ENCODE assay signal across 34 cellular contexts in the genomic region with DNA sequence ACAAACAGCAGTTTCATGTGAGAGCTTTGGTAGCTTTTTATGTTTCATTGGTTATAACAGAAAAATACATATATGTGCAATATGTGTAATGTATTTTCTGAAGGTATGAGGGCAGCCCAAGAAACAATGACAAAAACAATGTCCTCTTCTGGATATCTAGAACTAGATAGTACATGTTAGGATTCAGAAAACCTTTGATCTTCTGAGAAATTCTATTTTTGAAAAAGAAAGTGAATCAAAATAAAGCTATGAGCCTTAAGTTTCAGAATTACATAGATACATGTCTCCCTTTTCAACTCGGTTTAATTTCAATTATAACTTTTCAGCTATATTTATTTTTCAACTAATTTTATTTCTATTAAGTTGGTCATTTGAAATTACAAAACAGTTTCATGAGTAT.
A peak's percentile ranks its signal among the peaks of the same experiment; 100 is the strongest.
DNase-seq lines count a peak whose midpoint lies in the region; ATAC-seq, FAIRE-seq and TF ChIP-seq lines count a peak whose summit lies in the region.
"Had no signal": no experiment of that assay in that cellular context is flagged by ENCODE, and none has a peak within 500 bp of the region (broad histone marks: within the 10 kb centered on the region; RNA-seq: fewer than 3 reads in every experiment).

No MANE protein-coding gene starts in this region.

- peaks cover 13% of the 10 kb centered on the region for H3K4me1 Mint-ChIP-seq in glutamatergic neuron (ENCODE audit: low read depth, unreplicated experiment)

- SMC1A ChIA-PET in GM12878 (lab: Charles Lee; ENCODE audit: uncharacterized antibody, unreplicated experiment): interaction anchor here (0.7 to 2.6 kb wide), 20 partner anchors 11 to 751 kb away, joined by 3 to 12 read pairs (median 4); no protein-coding TSS in a partner anchor

- RAD21 ChIA-PET in GM12878 (lab: Charles Lee; ENCODE audit: unreplicated experiment): interaction anchor here (0.7 to 2.0 kb wide), 13 partner anchors 12 to 751 kb away, joined by 3 to 13 read pairs (median 4); no protein-coding TSS in a partner anchor

- POLR2A ChIA-PET in GM12878 (lab: Charles Lee): interaction anchor here (0.7 to 1.8 kb wide), 3 partner anchors 62 to 174 kb away, joined by 3 to 5 read pairs (median 4); no protein-coding TSS in a partner anchor

- H3K79me2 ChIP-seq in GM12878 (ENCODE audit: control insufficient read depth, insufficient read depth, low read length) (no peaks in the 10 kb centered on the region), trophoblast cell (ENCODE audit: control insufficient read depth, insufficient read depth, low read length, poor library complexity) (no peaks in the 10 kb centered on the region)

- H2BK12ac ChIP-seq in trophoblast cell (ENCODE audit: low read length): no peak overlapping the region

- peak; percentile 46 for ATAC-seq in GM21360 (IDR thresholded peaks at IDR 0.05; ENCODE audit: unreplicated experiment)
- ATAC-seq in HG03066 (IDR thresholded peaks at IDR 0.05; ENCODE audit: low read depth, unreplicated experiment): peak; percentile 43
- ATAC-seq in GM12878: peak; percentile 53
- ATAC-seq: activated CD4-positive, CD25-positive, alpha-beta regulatory T cell treated with anti-CD3 and anti-CD28 coated beads, Interleukin-2, amount 50 U/mL, for 24 hours; body of pancreas; gastrocnemius medialis; HCT116; HepG2; lower lobe of right lung; stimulated activated naive CD8-positive, alpha-beta T cell treated with anti-CD3 and anti-CD28 coated beads, Interleukin-15, amount 100 ng/mL, for 72 hours had no signal

- no peak overlapping the region for H2BK5ac ChIP-seq in trophoblast cell (ENCODE audit: low read depth, low read length, poor library complexity)

- TF ChIP-seq EP300 in GM12878 (IDR thresholded peaks at IDR 0.05; ENCODE audit: borderline replicate concordance in 1 of 2, control insufficient read depth in 1 of 2, low read depth in 2 of 2, low read length in 2 of 2) (no peak), esophagus muscularis mucosa (IDR thresholded peaks at IDR 0.05) (no peak)

- H3K9me3 ChIP-seq in GM12878 (replicated peaks; ENCODE audit: control insufficient read depth, insufficient read depth, low read length): no peaks in the 10 kb centered on the region
- H3K9me3 ChIP-seq in esophagus muscularis mucosa: no peaks in the 10 kb centered on the region
- no peaks in the 10 kb centered on the region for H3K9me3 ChIP-seq in trophoblast cell (ENCODE audit: insufficient read depth, low read depth, low read length)
- H3K9me3 ChIP-seq: body of pancreas, gastrocnemius medialis, lower lobe of right lung, right atrium auricular region, SK-N-SH, uterus had no signal

- H3K4me3 ChIP-seq in GM12878 (no peak overlapping the region), esophagus muscularis mucosa (no peak overlapping the region), trophoblast cell (ENCODE audit: low read depth, low read length) (no peak overlapping the region)
- H3K4me3 ChIP-seq: body of pancreas, gastrocnemius medialis, lower lobe of right lung, PC-9, right atrium auricular region, smooth muscle cell, uterus had no signal

- H3K14ac ChIP-seq in trophoblast cell (ENCODE audit: low read length): no peak overlapping the region

- H3K79me1 ChIP-seq in trophoblast cell (ENCODE audit: low read length): no peaks in the 10 kb centered on the region

- H3K9me3 Mint-ChIP-seq in glutamatergic neuron (ENCODE audit: unreplicated experiment): no peaks in the 10 kb centered on the region
- H3K9me3 Mint-ChIP-seq: activated naive CD4-positive, alpha-beta T cell treated with anti-CD3 and anti-CD28 coated beads, Interleukin-2, amount 10 ng/mL, durations not matched to agents 7 days and 5 days; CD4-positive, alpha-beta T cell; central memory CD8-positive, alpha-beta T cell; stimulated activated naive CD8-positive, alpha-beta T cell treated with anti-CD3 and anti-CD28 coated beads, Interleukin-15, amount 100 ng/mL, for 72 hours; T-helper 1 cell treated with Interleukin-12 subunit alpha and Interleukin-12 subunit beta and Interleukin-4 antibody, amounts not matched to agents 30 μg/mL and 1 μg/mL, for 36 hours had no signal

- H3K4me2 ChIP-seq in GM12878 (ENCODE audit: control insufficient read depth, insufficient read depth) (0 out of 2 replicates have a peak overlapping the region, but pooled peaks have one; percentile 7), trophoblast cell (ENCODE audit: low read length) (no peak overlapping the region)
- H3K4me2 ChIP-seq: PC-9, SK-N-SH, smooth muscle cell had no signal

- no peak overlapping the region for H4K8ac ChIP-seq in trophoblast cell (ENCODE audit: low read depth, low read length)

- H3K4me1 ChIP-seq in GM12878 (ENCODE audit: control insufficient read depth, insufficient read depth, low read length): peaks cover 13% of the 10 kb centered on the region
- no peaks in the 10 kb centered on the region for H3K4me1 ChIP-seq in esophagus muscularis mucosa
- H3K4me1 ChIP-seq in trophoblast cell (ENCODE audit: control insufficient read depth in 1 of 2, insufficient read depth in 2 of 2, low read length in 2 of 2): no peaks in the 10 kb centered on the region
- H3K4me1 ChIP-seq: body of pancreas, gastrocnemius medialis, lower lobe of right lung, right atrium auricular region, uterus had no signal

- H4K91ac ChIP-seq in trophoblast cell (ENCODE audit: low read depth, low read length): no peak overlapping the region

- intact Hi-C loops in GM12878 (cut with micrococcal nuclease; ENCODE audit: unreplicated experiment) (loop anchor here (5.0 to 10.0 kb wide), 6 partner anchors 106 to 659 kb away; no protein-coding TSS in a partner anchor), esophagus muscularis mucosa (cut with DNase I) (loop anchor here (10.0 kb wide), 2 partner anchors 569 to 749 kb away; no protein-coding TSS in a partner anchor)

- WGBS in GM12878 (ENCODE audit: insufficient coverage, insufficient replicate concordance, low lambda C conversion rate, missing lambda C conversion rate): 0% methylated on average over 1 of the region's 1 CpG
- WGBS in esophagus muscularis mucosa: 46% methylated on average over 1 of the region's 1 CpG
- WGBS in trophoblast cell (ENCODE audit: extremely low coverage, insufficient coverage, insufficient read length): no CpG with 5 or more reads among the region's 1 CpG

- H3K36me3 ChIP-seq in GM12878 (ENCODE audit: control insufficient read depth in 2 of 2, insufficient read depth in 2 of 2, low read length in 1 of 2): no peaks in the 10 kb centered on the region
- H3K36me3 ChIP-seq in esophagus muscularis mucosa: no peaks in the 10 kb centered on the region
- H3K36me3 ChIP-seq in trophoblast cell (ENCODE audit: control insufficient read depth in 1 of 2, insufficient read depth in 2 of 2, low read length in 2 of 2): no peaks in the 10 kb centered on the region
- H3K36me3 ChIP-seq: gastrocnemius medialis, lower lobe of right lung, right atrium auricular region, uterus had no signal

- BruUV-seq in GM12878 (replicated peaks; lab: Mats Ljungman, UMichigan): no TSS peak

- CTCF ChIA-PET in GM12878 (lab: Yijun Ruan, JAX): interaction anchor here (1.0 to 15.2 kb wide), 8 partner anchors 11 to 751 kb away, joined by 3 to 173 read pairs (median 6); no protein-coding TSS in a partner anchor

- no peaks in the 10 kb centered on the region for H3K27me3 ChIP-seq in GM12878 (replicated peaks in 1 of 2; ENCODE audit: control insufficient read depth in 2 of 2, insufficient read depth in 2 of 2, low read length in 1 of 2)
- H3K27me3 ChIP-seq in esophagus muscularis mucosa: no peaks in the 10 kb centered on the region
- H3K27me3 ChIP-seq in trophoblast cell (ENCODE audit: insufficient read depth, low read length): no peaks in the 10 kb centered on the region
- H3K27me3 ChIP-seq: body of pancreas, gastrocnemius medialis, right atrium auricular region, uterus had no signal

- H4K20me1 ChIP-seq in GM12878 (ENCODE audit: control insufficient read depth, insufficient read depth): no peaks in the 10 kb centered on the region; the same call in 1 of the 2 replicates

- DNase-seq in GM13977 (ENCODE audit: low spot score) (peak; percentile 13), GM12878 (ENCODE audit: low read depth, low spot score) (no peak), esophagus muscularis mucosa (ENCODE audit: extremely low spot score) (no peak), NCI-H1417 treated with DMSO at 0.1 percent for 48 hours (lab: John Stamatoyannopoulos, UW) (no peak), glutamatergic neuron (no peak), trophoblast cell (no peak)
- DNase-seq: activated CD4-positive, alpha-beta T cell treated with anti-CD3 and anti-CD28 coated beads, Interleukin-2, amount 50 U/mL, for 48 hours; activated naive CD4-positive, alpha-beta T cell treated with anti-CD3 and anti-CD28 coated beads, Interleukin-2, amount 10 ng/mL, durations not matched to agents 7 days and 5 days; body of pancreas; CD4-positive, alpha-beta T cell; dermis blood vessel endothelial cell; gastrocnemius medialis; lower lobe of right lung; midbrain; naive B cell; NCI-H1417; NCI-H2081; NCI-H2227 treated with DMSO at 0.1 percent for 48 hours; NCI-H526 treated with DMSO at 0.1 percent for 48 hours; PC-9; posterior cingulate gyrus; SK-N-SH; stimulated activated CD4-positive, alpha-beta T cell treated with anti-CD3 and anti-CD28 coated beads, Interleukin-2, amount 100 ng/mL, for 24 hours; stimulated activated naive CD8-positive, alpha-beta T cell treated with anti-CD3 and anti-CD28 coated beads, Interleukin-15, amount 100 ng/mL, for 72 hours; uterus had no signal

- H4K12ac ChIP-seq in trophoblast cell (ENCODE audit: low read depth, low read length): no peak overlapping the region

- no peak overlapping the region for H2AK5ac ChIP-seq in trophoblast cell (ENCODE audit: low read length)

- H3K4me3 Mint-ChIP-seq in glutamatergic neuron (ENCODE audit: unreplicated experiment): no peak overlapping the region
- H3K4me3 Mint-ChIP-seq: activated naive CD4-positive, alpha-beta T cell treated with anti-CD3 and anti-CD28 coated beads, Interleukin-2, amount 10 ng/mL, durations not matched to agents 7 days and 5 days; CD4-positive, alpha-beta T cell; central memory CD8-positive, alpha-beta T cell; naive B cell; stimulated activated naive CD8-positive, alpha-beta T cell treated with anti-CD3 and anti-CD28 coated beads, Interleukin-15, amount 100 ng/mL, for 72 hours; T-helper 1 cell treated with Interleukin-12 subunit alpha and Interleukin-12 subunit beta and Interleukin-4 antibody, amounts not matched to agents 30 μg/mL and 1 μg/mL, for 36 hours had no signal

- FAIRE-seq in GM12878 (lab: Jason Lieb, UNC): no peak
- FAIRE-seq: HepG2 had no signal

- no peaks in the 10 kb centered on the region for H3K36me3 Mint-ChIP-seq in glutamatergic neuron (ENCODE audit: unreplicated experiment)
- H3K36me3 Mint-ChIP-seq: activated naive CD4-positive, alpha-beta T cell treated with anti-CD3 and anti-CD28 coated beads, Interleukin-2, amount 10 ng/mL, durations not matched to agents 7 days and 5 days; naive B cell had no signal

- H3K4ac ChIP-seq in trophoblast cell (ENCODE audit: low read depth, low read length): no peak overlapping the region

- H3K23ac ChIP-seq in trophoblast cell (ENCODE audit: low read length): no peak overlapping the region

- H3K27ac ChIP-seq in GM12878 (ENCODE audit: control insufficient read depth, insufficient read depth) (no peak overlapping the region), esophagus muscularis mucosa (replicated peaks in 1 of 4) (no peak overlapping the region), trophoblast cell (ENCODE audit: low read depth, low read length) (no peak overlapping the region)
- H3K27ac ChIP-seq: body of pancreas, gastrocnemius medialis, lower lobe of right lung, PC-9, right atrium auricular region, uterus had no signal

- TF ChIP-seq CTCF in GM13977 (IDR thresholded peaks at IDR 0.05; ENCODE audit: extremely low read depth, insufficient read depth, missing control alignments) (no peak), GM12878 (IDR thresholded peaks at IDR 0.05 in 2 of 3, conservative IDR thresholded peaks at IDR 0.05 in 1 of 3; ENCODE audit: control insufficient read depth in 2 of 3, extremely low read depth in 1 of 3, insufficient read depth in 1 of 3, low read depth in 3 of 3, low read length in 3 of 3) (no peak), esophagus muscularis mucosa (IDR thresholded peaks at IDR 0.05) (no peak), glutamatergic neuron (IDR thresholded peaks at IDR 0.05; ENCODE audit: partially characterized antibody, unreplicated experiment) (no peak)

- no peak overlapping the region for H2AFZ ChIP-seq in GM12878 (ENCODE audit: control insufficient read depth, low read depth, low read length)
- no peak overlapping the region for H2AFZ ChIP-seq in trophoblast cell (ENCODE audit: insufficient read depth, low read length, poor library complexity)
- H2AFZ ChIP-seq: PC-9 had no signal

- H3K27ac Mint-ChIP-seq in glutamatergic neuron (ENCODE audit: unreplicated experiment): no peak overlapping the region
- H3K27ac Mint-ChIP-seq: activated naive CD4-positive, alpha-beta T cell treated with anti-CD3 and anti-CD28 coated beads, Interleukin-2, amount 10 ng/mL, durations not matched to agents 7 days and 5 days; CD4-positive, alpha-beta T cell; stimulated activated naive CD8-positive, alpha-beta T cell treated with anti-CD3 and anti-CD28 coated beads, Interleukin-15, amount 100 ng/mL, for 72 hours; T-helper 1 cell treated with Interleukin-12 subunit alpha and Interleukin-12 subunit beta and Interleukin-4 antibody, amounts not matched to agents 30 μg/mL and 1 μg/mL, for 36 hours had no signal

- no peak overlapping the region for H3K18ac ChIP-seq in trophoblast cell (ENCODE audit: low read length)

- H3K9ac ChIP-seq in GM12878 (ENCODE audit: control insufficient read depth, insufficient read depth, low read length) (no peak overlapping the region), trophoblast cell (ENCODE audit: low read length) (no peak overlapping the region)
- H3K9ac ChIP-seq: SK-N-SH had no signal

- H3K27me3 Mint-ChIP-seq in glutamatergic neuron (ENCODE audit: unreplicated experiment): no peaks in the 10 kb centered on the region
- H3K27me3 Mint-ChIP-seq: activated naive CD4-positive, alpha-beta T cell treated with anti-CD3 and anti-CD28 coated beads, Interleukin-2, amount 10 ng/mL, durations not matched to agents 7 days and 5 days; CD4-positive, alpha-beta T cell; central memory CD8-positive, alpha-beta T cell; naive B cell; stimulated activated naive CD8-positive, alpha-beta T cell treated with anti-CD3 and anti-CD28 coated beads, Interleukin-15, amount 100 ng/mL, for 72 hours had no signal

- in situ Hi-C loops in GM13977 (cut with MboI; ENCODE audit: low pct_unique_long_range_greater_than_20kb, low sequenced_read_pairs, unreplicated experiment) (loop anchor here (25.0 kb wide), 1 partner anchor 741 kb away; no protein-coding TSS in a partner anchor), GM12878 (cut with MboI) (no loop called here)

- TF ChIP-seq POLR2A in GM12878 (IDR thresholded peaks at IDR 0.05; ENCODE audit: low read depth, low read length) (no peak), esophagus muscularis mucosa (IDR thresholded peaks at IDR 0.05; ENCODE audit: low read depth) (no peak)

- TF ChIP-seq RAD21 in GM12878 (IDR thresholded peaks at IDR 0.05; ENCODE audit: insufficient read depth, low read depth, low read length): no peak

- H2BK120ac ChIP-seq in trophoblast cell (ENCODE audit: insufficient read depth, low read length, poor library complexity): no peak overlapping the region
